In genomic region chr12:31570880-31571279, GRCh38 we compare ENCODE assay signal across 17 cellular contexts. TPM values are rescaled to one million over a fixed set of nuclear protein-coding genes. Genes with fewer than 3 reads are reported as not detected.
DNase-seq lines count a peak whose midpoint lies in the region; ATAC-seq and TF ChIP-seq lines count a peak whose summit lies in the region.
"Had no signal": no experiment of that assay in that cellular context is flagged by ENCODE, and none has a peak within 500 bp of the region (broad histone marks: within the 10 kb centered on the region; RNA-seq: fewer than 3 reads in every experiment).

No MANE protein-coding gene starts in this region.

- no peaks in the 10 kb centered on the region for H3K27me3 ChIP-seq in ACC112 (ENCODE audit: insufficient read depth, low read length)
- no peaks in the 10 kb centered on the region for H3K27me3 ChIP-seq in HUES48 (ENCODE audit: control insufficient read depth, insufficient read depth, low read length)
- H3K27me3 ChIP-seq: esophagus muscularis mucosa, Peyer's patch, vagina had no signal

- peaks cover 10% of the 10 kb centered on the region for H3K4me1 ChIP-seq in ACC112 (ENCODE audit: control insufficient read depth, insufficient read depth, low read length, unreplicated experiment)
- peaks cover 31% of the 10 kb centered on the region for H3K4me1 ChIP-seq in HUES48 (ENCODE audit: control insufficient read depth, insufficient read depth, low read length)

- H3K79me2 ChIP-seq in ACC112 (ENCODE audit: control insufficient read depth, insufficient read depth, low read length, unreplicated experiment) = peaks cover 9% of the 10 kb centered on the region

- no peak overlapping the region for H2AFZ ChIP-seq in ACC112 (ENCODE audit: low read length, unreplicated experiment)

- H3K4me3 ChIP-seq in ACC112 (ENCODE audit: low read depth, low read length) = peak overlapping the region; percentile 54
- H3K4me3 ChIP-seq in HUES48 (ENCODE audit: low read depth, low read length) = no peak overlapping the region
- H3K4me3 ChIP-seq: coronary artery, esophagus muscularis mucosa, Peyer's patch, vagina had no signal

- H3K36me3 Mint-ChIP-seq in brain = peaks cover 36% of the 10 kb centered on the region

- no peaks in the 10 kb centered on the region for H3K27me3 Mint-ChIP-seq in brain

- ATAC-seq in left lobe of liver (peak; percentile 53), HG03175 (IDR thresholded peaks at IDR 0.05; ENCODE audit: unreplicated experiment) (no peak), HG03354 (IDR thresholded peaks at IDR 0.05; ENCODE audit: poor library complexity, severe bottlenecking, unreplicated experiment) (no peak), GM18511 (IDR thresholded peaks at IDR 0.05; ENCODE audit: unreplicated experiment) (no peak)
- ATAC-seq: activated CD8-positive, alpha-beta T cell treated with anti-CD3 and anti-CD28 coated beads, Interleukin-2, amount 10 ng/mL, durations not matched to agents 7 days and 5 days; activated T-helper 17 cell treated with anti-CD3 and anti-CD28 coated beads, Interleukin-2, amount 50 U/mL, for 72 hours had no signal

- H3K9me3 ChIP-seq in HUES48 (ENCODE audit: control insufficient read depth, insufficient read depth, low read length) = no peaks in the 10 kb centered on the region
- H3K9me3 ChIP-seq: esophagus muscularis mucosa, Peyer's patch, vagina had no signal

- no peak for TF ChIP-seq CTCF in brain (conservative IDR thresholded peaks at IDR 0.05)

- H3K9ac ChIP-seq in HUES48 (ENCODE audit: low read depth, low read length) = no peak overlapping the region

- H3K4me3 Mint-ChIP-seq in brain = peak overlapping the region in 1 of 5 experiments; percentile 34
- H3K4me3 Mint-ChIP-seq: activated CD8-positive, alpha-beta T cell treated with anti-CD3 and anti-CD28 coated beads, Interleukin-2, amount 10 ng/mL, durations not matched to agents 7 days and 5 days; activated T-helper 17 cell treated with anti-CD3 and anti-CD28 coated beads, Interleukin-2, amount 50 U/mL, for 72 hours had no signal

- no peaks in the 10 kb centered on the region for H3K36me3 ChIP-seq in ACC112 (ENCODE audit: insufficient read depth, low read length)
- H3K36me3 ChIP-seq in HUES48 (ENCODE audit: control insufficient read depth, insufficient read depth, low read length) = no peaks in the 10 kb centered on the region
- H3K36me3 ChIP-seq: esophagus muscularis mucosa, Peyer's patch, vagina had no signal

- H3K4me1 Mint-ChIP-seq in brain = peaks cover 49% of the 10 kb centered on the region
- H3K4me1 Mint-ChIP-seq: activated T-helper 17 cell treated with anti-CD3 and anti-CD28 coated beads, Interleukin-2, amount 50 U/mL, for 72 hours had no signal

- DNase-seq in left lobe of liver (ENCODE audit: low spot score) = no peak
- no peak for DNase-seq in GF-D8 (lab: John Stamatoyannopoulos, UW)
- DNase-seq: activated CD8-positive, alpha-beta T cell treated with anti-CD3 and anti-CD28 coated beads, Interleukin-2, amount 10 ng/mL, durations not matched to agents 7 days and 5 days; amygdala; head of caudate nucleus; NCI-H524 treated with DMSO at 0.1 percent for 48 hours; Peyer's patch had no signal

- H3K27ac Mint-ChIP-seq in brain = peak overlapping the region in 3 of 5 experiments; percentile 6 to 74 (median 36)
- H3K27ac Mint-ChIP-seq: activated CD8-positive, alpha-beta T cell treated with anti-CD3 and anti-CD28 coated beads, Interleukin-2, amount 10 ng/mL, durations not matched to agents 7 days and 5 days; activated T-helper 17 cell treated with anti-CD3 and anti-CD28 coated beads, Interleukin-2, amount 50 U/mL, for 72 hours had no signal

- H3K9me3 Mint-ChIP-seq in brain = no peaks in the 10 kb centered on the region
- H3K9me3 Mint-ChIP-seq: activated T-helper 17 cell treated with anti-CD3 and anti-CD28 coated beads, Interleukin-2, amount 50 U/mL, for 72 hours had no signal

- H3K27ac ChIP-seq in ACC112 (ENCODE audit: low read depth, low read length) (no peak overlapping the region), HUES48 (ENCODE audit: low read depth, low read length) (peak overlapping the region; percentile 62)
- H3K27ac ChIP-seq: coronary artery, esophagus muscularis mucosa, Peyer's patch, vagina had no signal

RNA-seq across cellular contexts. Expression of gene DENND5B, which starts 20.1 kb away (rescaled TPM):
- polyA plus RNA-seq in brain (ENCODE audit: insufficient read depth, low read depth, low replicate concordance) = 5.7 TPM
- 18.6 TPM for total RNA-seq in left lobe of liver
